ENCODE assay signal across 8 cellular contexts in the genomic region with DNA sequence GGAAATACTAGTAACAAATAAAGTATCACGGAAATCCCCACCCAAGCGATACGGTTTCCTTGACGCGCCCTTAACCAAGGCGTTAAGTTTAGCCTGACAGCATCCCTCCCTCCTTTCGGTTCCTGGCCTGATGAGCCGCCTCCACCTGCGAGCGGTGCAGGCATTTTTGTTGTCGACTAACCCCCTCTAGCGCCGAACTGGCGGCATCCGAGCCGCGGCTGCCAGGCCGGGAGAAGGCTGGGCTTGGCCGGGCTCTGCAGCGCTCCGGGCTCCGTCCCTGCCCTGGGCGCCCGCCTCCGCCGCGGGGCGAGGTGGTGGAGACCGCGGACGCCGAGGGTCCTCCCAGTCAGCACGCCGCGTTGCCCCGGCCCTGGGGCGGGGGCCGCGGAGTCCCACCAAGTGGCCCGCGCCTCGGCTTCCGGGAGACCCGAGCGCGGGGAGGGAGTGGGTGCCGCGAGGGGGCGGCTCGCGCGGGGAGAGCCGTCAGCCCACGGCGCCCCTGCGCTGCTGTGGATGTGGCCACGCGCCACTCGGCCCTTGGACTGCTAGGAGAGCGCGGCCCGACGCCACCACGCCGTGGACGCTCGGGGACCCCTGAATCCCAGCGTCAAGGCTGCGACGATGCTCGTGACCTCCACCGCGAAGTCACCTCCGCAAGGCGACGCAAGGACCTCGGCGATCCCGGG.
DNase-seq lines count a peak whose midpoint lies in the region; ATAC-seq lines count a peak whose summit lies in the region.

No MANE protein-coding gene starts in this region.

- no peaks in the 10 kb centered on the region for H3K27me3 ChIP-seq in rectal smooth muscle tissue (ENCODE audit: control insufficient read depth, insufficient read depth, low read length)

- H3K27ac ChIP-seq in rectal smooth muscle tissue (ENCODE audit: low read depth, low read length), result peak overlapping the region; percentile 83

- peak overlapping the region; percentile 73 for H3K4me3 ChIP-seq in rectal smooth muscle tissue (ENCODE audit: low read length)

- DNase-seq in DMS 273 (lab: John Stamatoyannopoulos, UW; ENCODE audit: unreplicated experiment) (peak; percentile 93), NCI-H82 treated with DMSO at 0.1 percent for 48 hours (lab: John Stamatoyannopoulos, UW; ENCODE audit: unreplicated experiment) (peak; percentile 58), anterior cingulate cortex (lab: John Stamatoyannopoulos, UW) (peak in 55 of 58 donors; percentile 14 to 84 (median 51)), hepatic stellate cell (ENCODE audit: low spot score) (peak; percentile 55), NOMO-1 (lab: John Stamatoyannopoulos, UW; ENCODE audit: unreplicated experiment in 2 of 2) (no peak)

- H3K4me1 ChIP-seq in rectal smooth muscle tissue (ENCODE audit: control insufficient read depth, insufficient read depth, low read length), result peaks cover 3% of the 10 kb centered on the region

- ATAC-seq in GM19452 (IDR thresholded peaks at IDR 0.05; ENCODE audit: unreplicated experiment) (peak; percentile 99), HG03520 (IDR thresholded peaks at IDR 0.05; ENCODE audit: unreplicated experiment) (peak; percentile 97)

- no peaks in the 10 kb centered on the region for H3K36me3 ChIP-seq in rectal smooth muscle tissue (ENCODE audit: control insufficient read depth, insufficient read depth, low read length)

- H3K9ac ChIP-seq in rectal smooth muscle tissue (ENCODE audit: low read length), result no peak overlapping the region

Comparison
In these comparisons a context has a peak if more than half of its experiments do, and no peak if none do; other contexts are left out.
1. DNase-seq: peak in DMS 273 (single experiment), NCI-H82 treated with DMSO at 0.1 percent for 48 hours (single experiment), anterior cingulate cortex (55 of 58) and hepatic stellate cell (single experiment); none in NOMO-1 (0 of 2).